Comparison of ENCODE assay signal across 18 cellular contexts in the genomic region with DNA sequence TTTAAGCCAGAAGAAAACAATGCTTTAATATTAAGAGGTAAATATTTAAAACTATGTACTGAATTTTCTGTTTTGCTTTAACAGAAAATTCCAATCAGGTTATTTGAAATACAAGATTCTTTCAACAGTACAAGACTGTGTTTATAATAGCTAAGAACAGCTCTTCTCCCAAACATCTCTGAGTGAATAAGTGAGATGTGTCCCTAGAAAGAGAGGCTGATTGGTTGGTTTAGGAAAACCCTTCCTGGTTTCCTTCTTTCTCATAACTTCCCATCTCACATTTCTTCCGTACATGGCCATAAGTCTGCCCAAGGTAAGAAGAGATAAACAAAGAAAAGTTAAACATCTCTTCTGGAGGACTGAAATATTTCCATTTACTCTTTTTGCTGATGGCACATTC.
DNase-seq lines count a peak whose midpoint lies in the region; ATAC-seq, FAIRE-seq and TF ChIP-seq lines count a peak whose summit lies in the region.
"Had no signal": no experiment of that assay in that cellular context is flagged by ENCODE, and none has a peak within 500 bp of the region (broad histone marks: within the 10 kb centered on the region; RNA-seq: fewer than 3 reads in every experiment).

No MANE protein-coding gene starts in this region.

- dilution Hi-C loops in endothelial cell of umbilical vein (cut with MboI; ENCODE audit: extremely low pct_ligation_motif_present, low sequenced_read_pairs) = no loop called here

- H3K79me2 ChIP-seq in PC-9 (ENCODE audit: low read depth) = no peaks in the 10 kb centered on the region
- H3K79me2 ChIP-seq in endothelial cell of umbilical vein (ENCODE audit: control insufficient read depth, insufficient read depth, low read length) = no peaks in the 10 kb centered on the region
- no peaks in the 10 kb centered on the region for H3K79me2 ChIP-seq in parathyroid adenoma

- H3K27ac ChIP-seq in PC-9 = no peak overlapping the region
- peak overlapping the region; percentile 30 for H3K27ac ChIP-seq in endothelial cell of umbilical vein (ENCODE audit: insufficient read depth, low read depth, low read length)
- H3K27ac ChIP-seq in parathyroid adenoma = no peak overlapping the region
- H3K27ac ChIP-seq: prostate gland, skin epidermis had no signal

- no peak overlapping the region for H3K4me3 ChIP-seq in PC-9
- H3K4me3 ChIP-seq in endothelial cell of umbilical vein (replicated peaks in 1 of 3; ENCODE audit: insufficient read depth in 1 of 3, low read depth in 1 of 3, low read length in 3 of 3) = no peak overlapping the region
- H3K4me3 ChIP-seq in parathyroid adenoma (ENCODE audit: low read depth, low read length) = no peak overlapping the region
- H3K4me3 ChIP-seq: heart left ventricle, prostate gland, skin epidermis had no signal

- TF ChIP-seq CTCF in PC-9 (conservative IDR thresholded peaks at IDR 0.05) (no peak), endothelial cell of umbilical vein (IDR thresholded peaks at IDR 0.05; ENCODE audit: extremely low read depth in 1 of 2, insufficient read depth in 1 of 2, low read depth in 1 of 2, low read length in 2 of 2) (no peak), parathyroid adenoma (IDR thresholded peaks at IDR 0.05) (no peak)

- no peak overlapping the region for H3K9ac ChIP-seq in endothelial cell of umbilical vein (replicated peaks; ENCODE audit: extremely low read depth, insufficient read depth, low read length)
- no peak overlapping the region for H3K9ac ChIP-seq in parathyroid adenoma

- no peak overlapping the region for H3K4me3 Mint-ChIP-seq in activated T-cell treated with anti-CD3 and anti-CD28 coated beads, Interleukin-2, amount 50 U/mL, for 24 hours
- H3K4me3 Mint-ChIP-seq: activated naive CD4-positive, alpha-beta T cell treated with anti-CD3 and anti-CD28 coated beads, Interleukin-2, amount 50 U/mL, for 24 hours; naive thymus-derived CD8-positive, alpha-beta T cell had no signal

- no peak for DNase-seq in activated T-cell treated with anti-CD3 and anti-CD28 coated beads, Interleukin-2, amount 50 U/mL, for 24 hours
- DNase-seq in activated T-cell treated with anti-CD3 and anti-CD28 coated beads, Interleukin-2, amount 50 U/mL, for 48 hours = no peak
- DNase-seq in PC-9 (no peak), endothelial cell of umbilical vein (ENCODE audit: low read depth, low spot score) (peak; percentile 14), CD1c-positive myeloid dendritic cell (ENCODE audit: extremely low spot score) (no peak), left colon (no peak)
- DNase-seq: DMS79 treated with DMSO at 0.1 percent for 48 hours; H7; heart left ventricle; naive thymus-derived CD8-positive, alpha-beta T cell; stimulated activated CD8-positive, alpha-beta memory T cell treated with anti-CD3 and anti-CD28 coated beads, Interleukin-4, amount 100 ng/mL, for 48 hours; T-helper 9 cell had no signal

- BruUV-seq in PC-9 (replicated peaks; lab: Mats Ljungman, UMichigan) (no TSS peak), endothelial cell of umbilical vein (replicated peaks; lab: Mats Ljungman, UMichigan) (no TSS peak)

- H4K20me1 ChIP-seq in PC-9 (ENCODE audit: insufficient read depth) (no peaks in the 10 kb centered on the region), endothelial cell of umbilical vein (replicated peaks; ENCODE audit: control insufficient read depth, extremely low read depth, insufficient read depth, low read length) (no peaks in the 10 kb centered on the region)

- no peaks in the 10 kb centered on the region for H3F3A ChIP-seq in PC-9 (ENCODE audit: insufficient read depth, low read depth)

- 0 out of 2 replicates have a peak overlapping the region, but pooled peaks have one; percentile 0 for H3K4me2 ChIP-seq in PC-9
- no peak overlapping the region for H3K4me2 ChIP-seq in endothelial cell of umbilical vein (ENCODE audit: insufficient read depth, low read length)
- peak overlapping the region; percentile 49 for H3K4me2 ChIP-seq in parathyroid adenoma (ENCODE audit: low read length)

- H2AFZ ChIP-seq in PC-9 (no peak overlapping the region), endothelial cell of umbilical vein (ENCODE audit: low read depth, low read length) (peak overlapping the region; percentile 47), parathyroid adenoma (peak overlapping the region; percentile 22)

- H3K36me3 Mint-ChIP-seq in activated T-cell treated with anti-CD3 and anti-CD28 coated beads, Interleukin-2, amount 50 U/mL, for 24 hours (ENCODE audit: low read depth) = peaks cover 40% of the 10 kb centered on the region

- H3K36me3 ChIP-seq in PC-9 (ENCODE audit: low read depth) (no peaks in the 10 kb centered on the region; the same call in 1 of the 2 replicates), endothelial cell of umbilical vein (ENCODE audit: control insufficient read depth in 2 of 2, extremely low read depth in 1 of 2, insufficient read depth in 2 of 2, low read length in 2 of 2) (no peaks in the 10 kb centered on the region), parathyroid adenoma (ENCODE audit: control insufficient read depth, insufficient read depth, low read length) (no peaks in the 10 kb centered on the region)
- H3K36me3 ChIP-seq: brain microvascular endothelial cell, heart left ventricle, prostate gland had no signal

- FAIRE-seq in endothelial cell of umbilical vein (lab: Jason Lieb, UNC) = peak; percentile 66

- no peaks in the 10 kb centered on the region for H3K9me2 ChIP-seq in PC-9 (ENCODE audit: insufficient read depth)

- H3K27ac Mint-ChIP-seq in activated T-cell treated with anti-CD3 and anti-CD28 coated beads, Interleukin-2, amount 50 U/mL, for 24 hours = peak overlapping the region; percentile 35
- H3K27ac Mint-ChIP-seq: activated naive CD4-positive, alpha-beta T cell treated with anti-CD3 and anti-CD28 coated beads, Interleukin-2, amount 50 U/mL, for 24 hours; naive thymus-derived CD8-positive, alpha-beta T cell had no signal

- intact Hi-C loops in PC-9 (cut with micrococcal nuclease; ENCODE audit: unreplicated experiment) (no loop called here), endothelial cell of umbilical vein (cut with micrococcal nuclease) (no loop called here), left colon (cut with DNase I, micrococcal nuclease) (no loop called here)

- H3K27me3 Mint-ChIP-seq in activated T-cell treated with anti-CD3 and anti-CD28 coated beads, Interleukin-2, amount 50 U/mL, for 24 hours = no peaks in the 10 kb centered on the region
- H3K27me3 Mint-ChIP-seq: activated naive CD4-positive, alpha-beta T cell treated with anti-CD3 and anti-CD28 coated beads, Interleukin-2, amount 50 U/mL, for 24 hours; naive thymus-derived CD8-positive, alpha-beta T cell had no signal

- POLR2A ChIA-PET in PC-9 (lab: Charles Lee; ENCODE audit: unreplicated experiment) = interaction anchor here (0.7 kb wide), 1 partner anchor 903 kb away, joined by 3 read pairs; no protein-coding TSS in a partner anchor
- POLR2A ChIA-PET in endothelial cell of umbilical vein (lab: Charles Lee) = no interaction called here

- CTCF ChIA-PET in PC-9 (lab: Charles Lee) (no interaction called here), endothelial cell of umbilical vein (lab: Charles Lee) (interaction anchor here (0.9 kb wide), 1 partner anchor 8 kb away, joined by 3 read pairs; no protein-coding TSS in a partner anchor)

- no peaks in the 10 kb centered on the region for H3K9me1 ChIP-seq in endothelial cell of umbilical vein (replicated peaks; ENCODE audit: control insufficient read depth, extremely low read depth, insufficient read depth, low read length)

- ATAC-seq in left colon = no peak
- no peak for ATAC-seq in HG03097 (IDR thresholded peaks at IDR 0.05; ENCODE audit: low FRiP score, unreplicated experiment)
- ATAC-seq: naive thymus-derived CD8-positive, alpha-beta T cell had no signal

- peaks cover 21% of the 10 kb centered on the region for H3K4me1 Mint-ChIP-seq in activated T-cell treated with anti-CD3 and anti-CD28 coated beads, Interleukin-2, amount 50 U/mL, for 24 hours (ENCODE audit: low read depth)
- H3K4me1 Mint-ChIP-seq: activated naive CD4-positive, alpha-beta T cell treated with anti-CD3 and anti-CD28 coated beads, Interleukin-2, amount 50 U/mL, for 24 hours; naive thymus-derived CD8-positive, alpha-beta T cell had no signal

- H3K9me3 Mint-ChIP-seq in activated T-cell treated with anti-CD3 and anti-CD28 coated beads, Interleukin-2, amount 50 U/mL, for 24 hours = no peaks in the 10 kb centered on the region
- H3K9me3 Mint-ChIP-seq: activated naive CD4-positive, alpha-beta T cell treated with anti-CD3 and anti-CD28 coated beads, Interleukin-2, amount 50 U/mL, for 24 hours had no signal

- H3K27me3 ChIP-seq in PC-9 (ENCODE audit: insufficient read depth, low read depth) = no peaks in the 10 kb centered on the region
- H3K27me3 ChIP-seq in endothelial cell of umbilical vein (ENCODE audit: control insufficient read depth in 2 of 2, insufficient read depth in 2 of 2, low read length in 2 of 2) = no peaks in the 10 kb centered on the region
- H3K27me3 ChIP-seq in parathyroid adenoma (ENCODE audit: control insufficient read depth, insufficient read depth, low read length) = no peaks in the 10 kb centered on the region
- H3K27me3 ChIP-seq: brain microvascular endothelial cell, heart left ventricle had no signal

- TF ChIP-seq POLR2A in endothelial cell of umbilical vein (IDR thresholded peaks at IDR 0.05; ENCODE audit: low read depth, low read length) = no peak

- H3K4me1 ChIP-seq in PC-9 (replicated peaks; ENCODE audit: insufficient read depth) = 0 out of 2 replicates have a peak, but pooled peaks cover 10% of the 10 kb centered on the region
- H3K4me1 ChIP-seq in endothelial cell of umbilical vein (ENCODE audit: control insufficient read depth, extremely low read depth, insufficient read depth, low read length) = peaks cover 16% of the 10 kb centered on the region
- peaks cover 3% of the 10 kb centered on the region for H3K4me1 ChIP-seq in parathyroid adenoma
- H3K4me1 ChIP-seq: prostate gland had no signal

- H3K9me3 ChIP-seq in PC-9 (ENCODE audit: insufficient read depth, low read depth) = no peaks in the 10 kb centered on the region
- H3K9me3 ChIP-seq in endothelial cell of umbilical vein (replicated peaks; ENCODE audit: control insufficient read depth, insufficient read depth, low read length) = no peaks in the 10 kb centered on the region
- H3K9me3 ChIP-seq in parathyroid adenoma (ENCODE audit: control insufficient read depth, low read length) = no peaks in the 10 kb centered on the region
- H3K9me3 ChIP-seq: heart left ventricle, prostate gland had no signal

TF ChIP-seq in endothelial cell of umbilical vein, 7 proteins besides CTCF, POLR2A, EP300 and RAD21 (continues in another document):
- TF ChIP-seq EZH2 (IDR thresholded peaks at IDR 0.05; ENCODE audit: borderline replicate concordance, low read depth, low read length, severe bottlenecking) (no peak), FOS (IDR thresholded peaks at IDR 0.05; ENCODE audit: borderline replicate concordance, insufficient read depth, low read length) (no peak), JUN (IDR thresholded peaks at IDR 0.05; ENCODE audit: borderline replicate concordance, insufficient read depth, insufficient read length, low read depth) (no peak), POLR2AphosphoS5 (IDR thresholded peaks at IDR 0.05; ENCODE audit: insufficient read depth, low read depth, low read length) (no peak), MAX (IDR thresholded peaks at IDR 0.05; ENCODE audit: insufficient read depth, insufficient read length) (no peak)
